ENCODE assay signal across 9 cellular contexts in genomic region chr16:14181371-14182050, GRCh38.
A peak's percentile ranks its signal among the peaks of the same experiment; 100 is the strongest.
DNase-seq lines count a peak whose midpoint lies in the region; ATAC-seq and TF ChIP-seq lines count a peak whose summit lies in the region.
"Had no signal": no experiment of that assay in that cellular context is flagged by ENCODE, and none has a peak within 500 bp of the region (broad histone marks: within the 10 kb centered on the region; RNA-seq: fewer than 3 reads in every experiment).

No MANE protein-coding gene starts in this region.

- H3K4me3 Mint-ChIP-seq in MCF 10A (ENCODE audit: unreplicated experiment) = no peak overlapping the region

- no peak for TF ChIP-seq POLR2A in breast epithelium (IDR thresholded peaks at IDR 0.05)

- peaks cover 15% of the 10 kb centered on the region for H3K4me1 Mint-ChIP-seq in MCF 10A (ENCODE audit: insufficient read depth, unreplicated experiment)

- H3K27me3 Mint-ChIP-seq in MCF 10A (ENCODE audit: insufficient read depth, unreplicated experiment) = no peaks in the 10 kb centered on the region

- BruUV-seq in MCF 10A (replicated peaks; lab: Mats Ljungman, UMichigan) = no TSS peak

- H3K9ac ChIP-seq in fibroblast of lung (ENCODE audit: insufficient read depth, low read length) = no peak overlapping the region

- H3K36me3 ChIP-seq in breast epithelium = no peaks in the 10 kb centered on the region
- no peaks in the 10 kb centered on the region for H3K36me3 ChIP-seq in RWPE2 (ENCODE audit: low read depth)
- no peaks in the 10 kb centered on the region for H3K36me3 ChIP-seq in fibroblast of lung (ENCODE audit: control insufficient read depth, insufficient read depth, low read length)

- H3K4me2 ChIP-seq in fibroblast of lung (ENCODE audit: extremely low read depth, insufficient read depth, low read length) = no peak overlapping the region

- DNase-seq in MCF 10A (ENCODE audit: unreplicated experiment) (peak; percentile 64), breast epithelium (ENCODE audit: low spot score in 2 of 2) (no peak), RWPE2 (ENCODE audit: low spot score) (no peak), fibroblast of lung (ENCODE audit: low read depth in 2 of 2) (peak; percentile 82 to 89), DMS153 treated with DMSO at 0.1 percent for 48 hours (lab: John Stamatoyannopoulos, UW; ENCODE audit: unreplicated experiment) (no peak)
- DNase-seq: NCI-H2171 had no signal

- H3K4me3 ChIP-seq in breast epithelium (no peak overlapping the region), RWPE2 (ENCODE audit: severe bottlenecking) (no peak overlapping the region), fibroblast of lung (replicated peaks in 1 of 4; ENCODE audit: control extremely low read depth in 1 of 4, insufficient read depth in 1 of 4, low read depth in 3 of 4, low read length in 4 of 4) (no peak overlapping the region)

- CTCF ChIA-PET in MCF 10A (lab: Yijun Ruan, JAX) = interaction anchor here (0.5 to 0.9 kb wide), 4 partner anchors 80 to 262 kb away, joined by 3 read pairs; partner anchors contain the start of gene ERCC4

- H3K36me3 Mint-ChIP-seq in MCF 10A (ENCODE audit: insufficient read depth, unreplicated experiment) = no peaks in the 10 kb centered on the region

- POLR2A ChIA-PET in MCF 10A (lab: Yijun Ruan, JAX) = interaction anchor here (1.6 kb wide), 1 partner anchor 15 kb away, joined by 4 read pairs; no protein-coding TSS in a partner anchor

- no peak overlapping the region for H2AFZ ChIP-seq in fibroblast of lung (ENCODE audit: low read length)

- no peak overlapping the region for H3K27ac Mint-ChIP-seq in MCF 10A (ENCODE audit: low read depth, unreplicated experiment)

- no peaks in the 10 kb centered on the region for H4K20me1 ChIP-seq in fibroblast of lung (ENCODE audit: control insufficient read depth, extremely low read depth, insufficient read depth, low read length)

- intact Hi-C loops in MCF 10A (cut with micrococcal nuclease) = no loop called here
- intact Hi-C loops in breast epithelium (cut with DNase I; ENCODE audit: low total_unique reads) = no loop called here

- ATAC-seq in RWPE2 (ENCODE audit: low read depth) (peak; percentile 92), GM19395 (IDR thresholded peaks at IDR 0.05; ENCODE audit: unreplicated experiment) (no peak), GM19397 (IDR thresholded peaks at IDR 0.05; ENCODE audit: unreplicated experiment) (no peak), GM21447 (IDR thresholded peaks at IDR 0.05; ENCODE audit: unreplicated experiment) (no peak)

- no peak overlapping the region for H3K27ac ChIP-seq in breast epithelium
- peak overlapping the region; percentile 71 for H3K27ac ChIP-seq in RWPE2 (ENCODE audit: poor library complexity, severe bottlenecking)
- H3K27ac ChIP-seq in fibroblast of lung (ENCODE audit: insufficient read depth, low read length) = no peak overlapping the region

- no peaks in the 10 kb centered on the region for H3K79me2 ChIP-seq in fibroblast of lung (ENCODE audit: control insufficient read depth, insufficient read depth, low read length)

- no peaks in the 10 kb centered on the region for H3K9me3 Mint-ChIP-seq in MCF 10A (ENCODE audit: unreplicated experiment)

- no peaks in the 10 kb centered on the region for H3K4me1 ChIP-seq in breast epithelium
- peaks cover 19% of the 10 kb centered on the region for H3K4me1 ChIP-seq in RWPE2 (ENCODE audit: insufficient read depth, poor library complexity, severe bottlenecking)
- H3K4me1 ChIP-seq in fibroblast of lung (ENCODE audit: control insufficient read depth, extremely low read depth, insufficient read depth, low read length) = peaks cover 14% of the 10 kb centered on the region

- no peaks in the 10 kb centered on the region for H3K27me3 ChIP-seq in breast epithelium
- H3K27me3 ChIP-seq in RWPE2 (ENCODE audit: insufficient read depth, poor library complexity, severe bottlenecking) = no peaks in the 10 kb centered on the region
- no peaks in the 10 kb centered on the region for H3K27me3 ChIP-seq in fibroblast of lung (ENCODE audit: control insufficient read depth, insufficient read depth, low read length)

- H3K9me3 ChIP-seq in breast epithelium (no peaks in the 10 kb centered on the region), RWPE2 (ENCODE audit: severe bottlenecking) (no peaks in the 10 kb centered on the region), fibroblast of lung (ENCODE audit: control insufficient read depth, insufficient read depth, low read depth, low read length) (no peaks in the 10 kb centered on the region)

- no peak for TF ChIP-seq CTCF in MCF 10A (IDR thresholded peaks at IDR 0.05; ENCODE audit: unreplicated experiment)
- TF ChIP-seq CTCF in breast epithelium (IDR thresholded peaks at IDR 0.05) = no peak
- no peak for TF ChIP-seq CTCF in RWPE2 (IDR thresholded peaks at IDR 0.05; ENCODE audit: poor library complexity, severe bottlenecking)
- no peak for TF ChIP-seq CTCF in fibroblast of lung (conservative IDR thresholded peaks at IDR 0.05 in 1 of 2, IDR thresholded peaks at IDR 0.05 in 1 of 2; ENCODE audit: low read depth in 1 of 2, low read length in 2 of 2)

Comparison
In these comparisons a context has a peak if more than half of its experiments do, and no peak if none do; other contexts are left out.
1. DNase-seq: peak in MCF 10A (single experiment) and fibroblast of lung (2 of 2); none in breast epithelium (0 of 2), RWPE2 (single experiment) and DMS153 treated with DMSO at 0.1 percent for 48 hours (single experiment).